In genomic region chr19:55540619-55541018, GRCh38 we compare ENCODE assay signal across 20 cellular contexts. TPM values are rescaled to one million over a fixed set of nuclear protein-coding genes. Genes with fewer than 3 reads are reported as not detected.
"Had no signal": no experiment of that assay in that cellular context is flagged by ENCODE, and none has a peak within 500 bp of the region (broad histone marks: within the 10 kb centered on the region; RNA-seq: fewer than 3 reads in every experiment).

No MANE protein-coding gene starts in this region.

- H3K4me1 ChIP-seq: lower lobe of right lung, sigmoid colon had no signal

- DNase-seq: activated CD4-positive, alpha-beta T cell treated with anti-CD3 and anti-CD28 coated beads, Interleukin-2, amount 50 U/mL, for 1 hour; activated naive CD4-positive, alpha-beta T cell; anterior cingulate cortex; brain microvascular endothelial cell; dermis blood vessel endothelial cell; foreskin melanocyte; heart left ventricle; left colon; lower lobe of right lung; sigmoid colon; T-helper 9 cell had no signal

- H3K4me1 Mint-ChIP-seq: stimulated activated effector memory CD8-positive, alpha-beta T cell treated with anti-CD3 and anti-CD28 coated beads, Interleukin-12 subunit alpha, Interleukin-12 subunit beta, amount 100 ng/mL, for 72 hours had no signal

- ATAC-seq: activated CD4-positive, CD25-positive, alpha-beta regulatory T cell treated with anti-CD3 and anti-CD28 coated beads, Interleukin-2, amount 50 U/mL, for 24 hours; left colon; lower lobe of right lung had no signal

- H3K27ac Mint-ChIP-seq: activated T-helper 1 cell treated with anti-CD3 and anti-CD28 coated beads, Interleukin-12 subunit alpha, Interleukin-12 subunit beta, Interleukin-2, Interleukin-4 antibody, amounts not matched to agents 30 ng/mL and 10 ng/mL and 1 ng/mL, durations not matched to agents 14 hours and 24 hours and 36 hours; stimulated activated effector memory CD8-positive, alpha-beta T cell treated with anti-CD3 and anti-CD28 coated beads, Interleukin-12 subunit alpha, Interleukin-12 subunit beta, amount 100 ng/mL, for 72 hours had no signal

- H3K27ac ChIP-seq: brain microvascular endothelial cell, epithelial cell of prostate, heart left ventricle, lower lobe of right lung, sigmoid colon had no signal

- H3K36me3 Mint-ChIP-seq: stimulated activated effector memory CD8-positive, alpha-beta T cell treated with anti-CD3 and anti-CD28 coated beads, Interleukin-12 subunit alpha, Interleukin-12 subunit beta, amount 100 ng/mL, for 72 hours had no signal

- H3K4me3 Mint-ChIP-seq: activated T-helper 1 cell treated with anti-CD3 and anti-CD28 coated beads, Interleukin-12 subunit alpha, Interleukin-12 subunit beta, Interleukin-2, Interleukin-4 antibody, amounts not matched to agents 30 ng/mL and 10 ng/mL and 1 ng/mL, durations not matched to agents 14 hours and 24 hours and 36 hours; stimulated activated effector memory CD8-positive, alpha-beta T cell treated with anti-CD3 and anti-CD28 coated beads, Interleukin-12 subunit alpha, Interleukin-12 subunit beta, amount 100 ng/mL, for 72 hours had no signal

- H3K4me3 ChIP-seq: heart left ventricle, lower lobe of right lung, sigmoid colon had no signal

- H3K9me3 ChIP-seq: heart left ventricle, lower lobe of right lung, sigmoid colon had no signal

- H3K27me3 ChIP-seq: brain microvascular endothelial cell, heart left ventricle had no signal

- H3K36me3 ChIP-seq: brain microvascular endothelial cell, heart left ventricle, lower lobe of right lung, sigmoid colon had no signal

RNA-seq across cellular contexts. Expression of gene SBK2, which starts 3.7 kb away (rescaled TPM):
- total RNA-seq: activated CD8-positive, alpha-beta memory T cell treated with anti-CD3 and anti-CD28 coated beads for 36 hours; activated T-helper 1 cell treated with anti-CD3 and anti-CD28 coated beads, Interleukin-12 subunit alpha, Interleukin-12 subunit beta, Interleukin-2, Interleukin-4 antibody, amounts not matched to agents 30 ng/mL and 10 ng/mL and 1 ng/mL, durations not matched to agents 14 hours and 24 hours and 36 hours; dermis blood vessel endothelial cell; fibroblast of lung; left colon; lower lobe of right lung; osteocyte; pulmonary artery endothelial cell; sigmoid colon; ureter had no signal

RNA-seq across cellular contexts. Expression of gene SBK3, which starts 4.7 kb away (rescaled TPM):
- total RNA-seq: activated CD8-positive, alpha-beta memory T cell treated with anti-CD3 and anti-CD28 coated beads for 36 hours; activated T-helper 1 cell treated with anti-CD3 and anti-CD28 coated beads, Interleukin-12 subunit alpha, Interleukin-12 subunit beta, Interleukin-2, Interleukin-4 antibody, amounts not matched to agents 30 ng/mL and 10 ng/mL and 1 ng/mL, durations not matched to agents 14 hours and 24 hours and 36 hours; left colon; osteocyte had no signal
